Comparison of ENCODE assay signal across 8 cellular contexts in the genomic region with DNA sequence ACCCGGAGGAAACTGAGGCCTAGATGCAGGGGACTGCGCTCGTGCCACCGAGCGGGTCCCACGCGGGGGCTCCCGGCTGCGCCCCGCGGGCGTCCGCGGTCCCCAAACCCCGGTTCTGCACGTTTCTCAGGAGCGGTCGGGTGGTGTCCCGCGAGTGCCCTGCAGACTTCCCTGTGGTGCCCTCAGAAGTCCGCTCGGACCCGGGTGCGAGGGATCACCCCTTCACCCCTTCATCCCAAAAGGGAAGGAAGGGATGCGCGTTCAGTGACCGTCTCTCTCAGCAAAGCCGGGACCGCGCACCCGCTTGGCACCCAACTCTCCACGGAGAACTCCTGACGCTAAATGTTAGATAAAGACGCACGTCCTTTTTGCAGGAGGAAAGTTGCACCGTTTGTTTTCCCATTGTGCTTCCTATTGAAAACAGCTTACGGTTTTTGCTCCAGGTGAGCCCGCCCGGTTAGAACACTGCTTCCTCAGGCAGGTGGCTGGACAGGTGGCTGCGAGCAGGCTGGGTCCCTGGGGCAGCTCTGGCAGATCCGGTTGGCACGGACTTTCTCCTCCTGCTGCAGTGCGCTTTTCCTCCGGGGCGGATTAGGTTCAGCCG. TPM values are rescaled to one million over a fixed set of nuclear protein-coding genes. Genes with fewer than 3 reads are reported as not detected.
DNase-seq lines count a peak whose midpoint lies in the region; ATAC-seq and TF ChIP-seq lines count a peak whose summit lies in the region.

No MANE protein-coding gene starts in this region.

- peaks cover 6% of the 10 kb centered on the region; the same call in 1 of the 2 replicates for H3K4me1 ChIP-seq in HUES64 (ENCODE audit: insufficient read depth, low read length)
- H3K4me1 ChIP-seq in heart right ventricle = peaks cover 0 to 77% (median 20%) of the 10 kb centered on the region in 9 donors
- peaks cover 5% of the 10 kb centered on the region for H3K4me1 ChIP-seq in rectal smooth muscle tissue (ENCODE audit: control insufficient read depth, insufficient read depth, low read length)

- intact Hi-C loops in heart right ventricle (cut with DNase I) = loop anchor here in 9 of 10 donors (2.0 to 10.0 kb wide), 4 partner anchors 87 to 92 kb away; no protein-coding TSS in a partner anchor

- ATAC-seq in heart right ventricle (peak in 1 of 8 donors; percentile 8), HG03159 (IDR thresholded peaks at IDR 0.05; ENCODE audit: unreplicated experiment) (no peak), HG02970 (IDR thresholded peaks at IDR 0.05; ENCODE audit: low FRiP score, unreplicated experiment) (no peak)

- peak; percentile 66 for DNase-seq in activated effector memory CD4-positive, alpha-beta T cell treated with anti-CD3 and anti-CD28 coated beads, Interleukin-2, amount 50 U/mL, for 16 hours
- DNase-seq in activated effector memory CD4-positive, alpha-beta T cell treated with Interleukin-2 at 50 U/mL for 16 hours = no peak
- DNase-seq in activated T-cell treated with anti-CD3 and anti-CD28 coated beads, Interleukin-2, amount 50 U/mL, for 48 hours = peak; percentile 49 to 54
- DNase-seq in heart right ventricle = peak in 1 of 2 donors; percentile 33

- no peaks in the 10 kb centered on the region for H3K9me3 ChIP-seq in HUES64 (ENCODE audit: insufficient read depth, low read depth, low read length)
- H3K9me3 ChIP-seq in heart right ventricle = no peaks in the 10 kb centered on the region

- H3K9ac ChIP-seq in HUES64 (ENCODE audit: low read depth, low read length) (peak overlapping the region; percentile 16; the same call in 1 of the 2 replicates), rectal smooth muscle tissue (ENCODE audit: low read length) (peak overlapping the region; percentile 10)

- 6% methylated on average over 46 of the region's 46 CpGs for WGBS in HUES64
- WGBS in heart right ventricle, 2 donors = 6 to 7% methylated on average over 46 of the region's 46 CpGs

- H3K27ac ChIP-seq in HUES64 (ENCODE audit: low read depth, low read length) = no peak overlapping the region
- peak overlapping the region in 4 of 10 donors; percentile 43 to 73 (median 54) for H3K27ac ChIP-seq in heart right ventricle
- no peak overlapping the region for H3K27ac ChIP-seq in rectal smooth muscle tissue (ENCODE audit: low read depth, low read length)

- H3K4me3 ChIP-seq in HUES64 (ENCODE audit: low read length) (peak overlapping the region; percentile 77), heart right ventricle (peak overlapping the region; percentile 54 to 83 (median 72)), rectal smooth muscle tissue (ENCODE audit: low read length) (peak overlapping the region; percentile 82)

- no peaks in the 10 kb centered on the region for H3K36me3 ChIP-seq in HUES64 (ENCODE audit: insufficient read depth, low read length)
- no peaks in the 10 kb centered on the region for H3K36me3 ChIP-seq in heart right ventricle
- no peaks in the 10 kb centered on the region for H3K36me3 ChIP-seq in rectal smooth muscle tissue (ENCODE audit: control insufficient read depth, insufficient read depth, low read length)

- peaks cover 36% of the 10 kb centered on the region for H3K27me3 ChIP-seq in HUES64 (ENCODE audit: insufficient read depth, low read length)
- H3K27me3 ChIP-seq in heart right ventricle = no peaks in the 10 kb centered on the region
- no peaks in the 10 kb centered on the region for H3K27me3 ChIP-seq in rectal smooth muscle tissue (ENCODE audit: control insufficient read depth, insufficient read depth, low read length)

- TF ChIP-seq CTCF in heart right ventricle (IDR thresholded peaks at IDR 0.05) = no peak

RNA-seq across cellular contexts. Expression of gene DGKD, which starts 0.8 kb away (rescaled TPM):
- polyA plus RNA-seq in HUES64 (2013, experiment 1 of 2) = 12.3 TPM
- 11.5 TPM for polyA plus RNA-seq in HUES64 (2013, experiment 2 of 2)
- total RNA-seq in heart right ventricle = 10 to 100 TPM; 26.8 to 79.5 (median 44.7) TPM
- 10 to 100 TPM; 35.6 to 62.5 TPM for polyA plus RNA-seq in heart right ventricle

RNA-seq across cellular contexts. Expression of gene SAG, which starts 47.5 kb away (rescaled TPM):
- not detected for polyA plus RNA-seq in HUES64 (2013, experiment 1 of 2)
- not detected for polyA plus RNA-seq in HUES64 (2013, experiment 2 of 2)
- total RNA-seq in heart right ventricle = not detected
- not detected for polyA plus RNA-seq in heart right ventricle
